In the genomic region with DNA sequence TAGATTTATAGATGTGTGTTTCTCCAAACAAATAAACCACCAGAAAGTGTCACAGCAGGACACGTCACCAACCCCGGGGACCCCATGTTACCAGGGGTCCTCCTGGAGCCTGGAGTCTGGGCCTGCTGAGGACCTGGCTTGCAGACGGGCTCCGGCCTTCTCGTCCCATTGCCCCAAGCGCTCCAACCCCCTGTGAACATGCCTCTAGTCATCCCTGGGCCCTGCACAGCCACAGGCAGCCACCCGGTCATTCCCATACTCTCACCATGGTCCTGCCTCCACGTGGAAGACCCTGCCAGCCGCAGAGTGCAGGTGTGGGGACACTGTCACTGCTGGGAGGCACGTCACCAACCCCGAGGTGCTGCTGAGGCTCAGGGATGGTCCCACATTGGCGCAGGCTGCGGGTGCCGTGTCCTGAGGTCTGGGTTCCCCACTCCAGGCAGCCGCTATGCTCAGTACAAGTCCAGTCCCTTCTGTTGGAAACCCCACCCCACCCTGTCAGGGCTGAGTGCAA, we compare ENCODE assay signal across 18 cellular contexts. TPM values are rescaled to one million over a fixed set of nuclear protein-coding genes. Genes with fewer than 3 reads are reported as not detected.
"Had no signal": no experiment of that assay in that cellular context is flagged by ENCODE, and none has a peak within 500 bp of the region (broad histone marks: within the 10 kb centered on the region; RNA-seq: fewer than 3 reads in every experiment).

No MANE protein-coding gene starts in this region.

- H3K27ac ChIP-seq: epithelial cell of prostate, heart right ventricle, neutrophil, tibial artery had no signal

- H3K9me3 ChIP-seq: heart right ventricle, neutrophil, tibial artery had no signal

- ATAC-seq: activated naive CD8-positive, alpha-beta T cell treated with anti-CD3 and anti-CD28 coated beads, Interleukin-2, amount 50 U/mL, for 24 hours; heart right ventricle; naive thymus-derived CD4-positive, alpha-beta T cell; stimulated activated memory B cell treated with anti-CD40 and anti-IgM and Interleukin-4, amounts not matched to agents 10 μg/mL and 1 μg/mL and 100 μg/mL, for 72 hours had no signal

- H3K4me3 ChIP-seq: heart right ventricle, tibial artery had no signal

- DNase-seq: activated CD4-positive, alpha-beta T cell treated with anti-CD3 and anti-CD28 coated beads, Interleukin-2, amount 50 U/mL, for 1 hour; activated CD4-positive, CD25-positive, alpha-beta regulatory T cell; activated CD8-positive, alpha-beta memory T cell treated with anti-CD3 and anti-CD28 coated beads for 24 hours; activated naive CD4-positive, alpha-beta T cell treated with anti-CD3 and anti-CD28 coated beads for 36 hours; activated naive CD8-positive, alpha-beta T cell treated with anti-CD3 and anti-CD28 coated beads, Interleukin-2, amount 50 U/mL, for 24 hours; effector memory CD4-positive, alpha-beta T cell; foreskin melanocyte; heart right ventricle; mammary epithelial cell; naive thymus-derived CD4-positive, alpha-beta T cell; retina; stimulated activated CD4-positive, alpha-beta T cell treated with anti-CD3 and anti-CD28 coated beads, Interleukin-2, amount 100 ng/mL, for 48 hours; tibial artery had no signal

- H3K36me3 ChIP-seq: tibial artery had no signal

RNA-seq across cellular contexts. Expression of a gene that starts 11.6 kb away (rescaled TPM):
- total RNA-seq: mammary epithelial cell had no signal
- polyA plus RNA-seq: fibroblast of lung, mammary epithelial cell had no signal

RNA-seq across cellular contexts. Expression of a gene that starts 30.0 kb away (rescaled TPM):
- total RNA-seq: aorta; heart right ventricle; mammary epithelial cell; naive thymus-derived CD4-positive, alpha-beta T cell had no signal
- polyA plus RNA-seq: aorta; heart right ventricle; mammary epithelial cell; naive thymus-derived CD4-positive, alpha-beta T cell had no signal

RNA-seq across cellular contexts. Expression of a gene that starts 42.5 kb away (rescaled TPM):
- total RNA-seq: activated naive CD4-positive, alpha-beta T cell treated with anti-CD3 and anti-CD28 coated beads for 36 hours; aorta; fibroblast of lung; mammary epithelial cell; naive thymus-derived CD4-positive, alpha-beta T cell had no signal
- polyA plus RNA-seq: aorta; fibroblast of lung; mammary epithelial cell; naive thymus-derived CD4-positive, alpha-beta T cell had no signal
